ENCODE assay signal across 18 cellular contexts in the genomic region with DNA sequence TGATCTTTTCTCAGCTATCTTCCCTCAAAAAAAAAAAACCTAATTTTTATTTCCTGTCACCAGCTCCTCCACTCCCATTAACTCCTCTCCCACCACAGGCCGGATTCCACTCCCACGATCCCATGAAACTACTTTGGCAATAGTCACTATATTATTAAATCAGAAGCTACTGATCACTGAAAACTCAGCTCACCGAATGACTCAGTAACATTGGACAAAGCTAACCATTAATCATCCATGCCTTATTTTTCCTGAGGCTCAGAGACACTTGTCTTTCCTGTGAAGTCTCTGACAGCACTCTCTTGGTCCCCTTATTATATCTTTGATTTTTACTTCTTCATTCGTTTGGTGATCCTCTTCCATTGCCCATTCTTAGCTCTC. TPM values are rescaled to one million over a fixed set of nuclear protein-coding genes. Genes with fewer than 3 reads are reported as not detected.
DNase-seq lines count a peak whose midpoint lies in the region; ATAC-seq and TF ChIP-seq lines count a peak whose summit lies in the region.
"Had no signal": no experiment of that assay in that cellular context is flagged by ENCODE, and none has a peak within 500 bp of the region (broad histone marks: within the 10 kb centered on the region; RNA-seq: fewer than 3 reads in every experiment).

No MANE protein-coding gene starts in this region.

- no peak for ATAC-seq in SK-N-SH treated with all-trans-retinoic acid at 6 μM for 48 hours
- ATAC-seq in GM21367 (IDR thresholded peaks at IDR 0.05; ENCODE audit: unreplicated experiment): no peak
- ATAC-seq in HG02798 (IDR thresholded peaks at IDR 0.05; ENCODE audit: poor library complexity, unreplicated experiment): no peak
- ATAC-seq: T-cell had no signal

- TF ChIP-seq CTCF in GM10266 (IDR thresholded peaks at IDR 0.05; ENCODE audit: control insufficient read depth, insufficient read depth, low read depth, missing control alignments): no peak

- DNase-seq in A172 (ENCODE audit: low spot score) (peak; percentile 27), GM03348 (ENCODE audit: low spot score) (peak; percentile 31), RPMI7951 (ENCODE audit: low read depth) (peak; percentile 70), kidney glomerular epithelial cell (lab: John Stamatoyannopoulos, UW) (peak; percentile 38), GM10266 (ENCODE audit: extremely low spot score) (no peak)
- DNase-seq: 8988T, DMS 273 treated with DMSO at 0.1 percent for 48 hours, H7, NCI-H1417 treated with DMSO at 0.1 percent for 48 hours, NCI-H1930, NCI-H2171, NCI-H748 treated with DMSO at 0.1 percent for 48 hours, Right ventricle myocardium superior, T-cell had no signal

TF ChIP-seq in SK-N-SH treated with all-trans-retinoic acid at 6 μM for 48 hours, 23 proteins besides CTCF, POLR2A, EP300 and RAD21:
- TF ChIP-seq GLIS3 (CRISPR knock-in tag; IDR thresholded peaks at IDR 0.05) (no peak), ESRRG (CRISPR knock-in tag; IDR thresholded peaks at IDR 0.05) (no peak), OSR1 (CRISPR knock-in tag; IDR thresholded peaks at IDR 0.05) (no peak), ZFP3 (CRISPR knock-in tag; IDR thresholded peaks at IDR 0.05) (no peak), ZFP30 (CRISPR knock-in tag; IDR thresholded peaks at IDR 0.05) (no peak), ZNF70 (CRISPR knock-in tag; IDR thresholded peaks at IDR 0.05) (no peak)
- TF ChIP-seq, protein P1, sequence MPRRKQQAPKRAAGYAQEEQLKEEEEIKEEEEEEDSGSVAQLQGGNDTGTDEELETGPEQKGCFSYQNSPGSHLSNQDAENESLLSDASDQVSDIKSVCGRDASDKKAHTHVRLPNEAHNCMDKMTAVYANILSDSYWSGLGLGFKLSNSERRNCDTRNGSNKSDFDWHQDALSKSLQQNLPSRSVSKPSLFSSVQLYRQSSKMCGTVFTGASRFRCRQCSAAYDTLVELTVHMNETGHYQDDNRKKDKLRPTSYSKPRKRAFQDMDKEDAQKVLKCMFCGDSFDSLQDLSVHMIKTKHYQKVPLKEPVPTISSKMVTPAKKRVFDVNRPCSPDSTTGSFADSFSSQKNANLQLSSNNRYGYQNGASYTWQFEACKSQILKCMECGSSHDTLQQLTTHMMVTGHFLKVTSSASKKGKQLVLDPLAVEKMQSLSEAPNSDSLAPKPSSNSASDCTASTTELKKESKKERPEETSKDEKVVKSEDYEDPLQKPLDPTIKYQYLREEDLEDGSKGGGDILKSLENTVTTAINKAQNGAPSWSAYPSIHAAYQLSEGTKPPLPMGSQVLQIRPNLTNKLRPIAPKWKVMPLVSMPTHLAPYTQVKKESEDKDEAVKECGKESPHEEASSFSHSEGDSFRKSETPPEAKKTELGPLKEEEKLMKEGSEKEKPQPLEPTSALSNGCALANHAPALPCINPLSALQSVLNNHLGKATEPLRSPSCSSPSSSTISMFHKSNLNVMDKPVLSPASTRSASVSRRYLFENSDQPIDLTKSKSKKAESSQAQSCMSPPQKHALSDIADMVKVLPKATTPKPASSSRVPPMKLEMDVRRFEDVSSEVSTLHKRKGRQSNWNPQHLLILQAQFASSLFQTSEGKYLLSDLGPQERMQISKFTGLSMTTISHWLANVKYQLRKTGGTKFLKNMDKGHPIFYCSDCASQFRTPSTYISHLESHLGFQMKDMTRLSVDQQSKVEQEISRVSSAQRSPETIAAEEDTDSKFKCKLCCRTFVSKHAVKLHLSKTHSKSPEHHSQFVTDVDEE (CRISPR knock-in tag; IDR thresholded peaks at IDR 0.05): no peak
- TF ChIP-seq, protein P2, sequence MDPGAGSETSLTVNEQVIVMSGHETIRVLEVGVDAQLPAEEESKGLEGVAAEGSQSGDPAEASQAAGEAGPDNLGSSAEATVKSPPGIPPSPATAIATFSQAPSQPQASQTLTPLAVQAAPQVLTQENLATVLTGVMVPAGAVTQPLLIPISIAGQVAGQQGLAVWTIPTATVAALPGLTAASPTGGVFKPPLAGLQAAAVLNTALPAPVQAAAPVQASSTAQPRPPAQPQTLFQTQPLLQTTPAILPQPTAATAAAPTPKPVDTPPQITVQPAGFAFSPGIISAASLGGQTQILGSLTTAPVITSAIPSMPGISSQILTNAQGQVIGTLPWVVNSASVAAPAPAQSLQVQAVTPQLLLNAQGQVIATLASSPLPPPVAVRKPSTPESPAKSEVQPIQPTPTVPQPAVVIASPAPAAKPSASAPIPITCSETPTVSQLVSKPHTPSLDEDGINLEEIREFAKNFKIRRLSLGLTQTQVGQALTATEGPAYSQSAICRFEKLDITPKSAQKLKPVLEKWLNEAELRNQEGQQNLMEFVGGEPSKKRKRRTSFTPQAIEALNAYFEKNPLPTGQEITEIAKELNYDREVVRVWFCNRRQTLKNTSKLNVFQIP (CRISPR knock-in tag; IDR thresholded peaks at IDR 0.05; ENCODE audit: borderline replicate concordance, low read depth): no peak

RNA-seq across cellular contexts. Expression of a gene that starts 6.1 kb away (rescaled TPM):
- total RNA-seq in A172 (2014; rRNA removed; shearing (Covaris generic)): not detected in 2 replicates
- 0.68 and 0.72 TPM in 2 replicates for total RNA-seq in RPMI7951 (2014; rRNA removed; shearing (Covaris generic))
- total RNA-seq: H7, NCI-H460 had no signal
